ENCODE assay signal across 8 cellular contexts in the genomic region with DNA sequence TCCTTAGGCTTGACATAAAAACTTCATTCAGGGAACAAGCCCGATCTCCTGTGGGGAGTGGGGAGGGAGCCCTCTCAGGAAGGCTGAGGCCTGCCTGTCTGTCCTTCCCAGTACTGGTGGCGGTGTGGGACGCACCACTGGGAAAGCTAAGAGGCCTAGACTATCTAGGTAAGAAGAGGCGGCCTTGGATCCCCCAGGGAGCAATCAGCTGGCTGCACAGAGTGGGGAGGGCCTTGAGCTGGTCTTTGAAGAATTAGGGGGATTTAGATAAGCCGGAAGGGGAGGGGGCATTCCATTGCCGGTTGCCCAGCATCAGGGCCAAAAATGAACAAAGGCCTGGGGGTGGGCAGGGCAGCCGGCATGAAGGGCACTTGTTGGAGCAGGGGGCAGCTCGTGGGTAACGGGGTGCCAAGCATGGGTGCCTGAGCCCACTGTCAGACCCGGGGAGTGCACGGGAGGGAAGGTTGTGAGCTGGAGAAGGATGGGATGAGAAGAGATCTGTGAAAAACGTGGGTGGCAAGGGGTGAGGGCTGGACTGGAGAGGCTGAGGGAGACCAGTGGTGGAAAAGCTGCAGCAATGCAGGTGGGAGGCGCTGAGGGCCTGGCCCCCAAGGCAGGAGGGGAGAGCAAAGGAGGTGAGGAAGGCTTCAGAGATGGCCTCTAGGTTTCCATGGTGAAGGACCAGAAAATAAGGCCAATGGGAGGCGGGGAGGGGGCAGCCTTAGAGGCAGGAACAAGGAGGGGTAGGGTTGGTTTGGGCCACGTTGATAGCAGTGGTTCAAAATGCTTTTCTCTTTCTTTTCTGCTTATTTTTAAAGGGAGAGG. TPM values are rescaled to one million over a fixed set of nuclear protein-coding genes. Genes with fewer than 3 reads are reported as not detected.
DNase-seq lines count a peak whose midpoint lies in the region; ATAC-seq and TF ChIP-seq lines count a peak whose summit lies in the region.

No MANE protein-coding gene starts in this region.

- H3K27ac ChIP-seq in AG04450 (ENCODE audit: low read depth, low read length) (peak overlapping the region; percentile 57), endodermal cell (ENCODE audit: low read depth, low read length) (peak overlapping the region; percentile 67)

- no peak overlapping the region for H3K4me3 ChIP-seq in AG04450 (ENCODE audit: low read depth, low read length)
- H3K4me3 ChIP-seq in endodermal cell (ENCODE audit: low read length) = peak overlapping the region; percentile 38

- 33 to 35% methylated on average over 6 to 15 of the region's 15 CpGs for WGBS in endodermal cell (ENCODE audit: insufficient coverage in 1 of 2, insufficient read length in 1 of 2), 2 experiments

- peak overlapping the region; percentile 89 for H3K27ac Mint-ChIP-seq in endodermal cell
- H3K27ac Mint-ChIP-seq in natural killer cell treated with Interleukin-12 subunit alpha and Interleukin-12 subunit beta and Interleukin-15 and Interleukin-18, amount 100 ng/mL, for 72 hours = peak overlapping the region; percentile 93 to 96

- no peak for ATAC-seq in natural killer cell treated with Interleukin-12 subunit alpha and Interleukin-12 subunit beta and Interleukin-15 and Interleukin-18, amount 100 ng/mL, for 72 hours
- ATAC-seq in GM19463 (IDR thresholded peaks at IDR 0.05; ENCODE audit: unreplicated experiment) (no peak), GM21576 (IDR thresholded peaks at IDR 0.05; ENCODE audit: unreplicated experiment) (no peak)

- DNase-seq in AG04450 (ENCODE audit: low read depth, low spot score) = no peak
- peak; percentile 25 for DNase-seq in OCI-M2 (lab: John Stamatoyannopoulos, UW; ENCODE audit: unreplicated experiment)
- DNase-seq in endodermal cell = peak; percentile 80
- no peak for DNase-seq in natural killer cell treated with Interleukin-12 subunit alpha and Interleukin-12 subunit beta and Interleukin-15 and Interleukin-18, amount 100 ng/mL, for 72 hours (ENCODE audit: low spot score)
- DNase-seq in GM13976 (ENCODE audit: low spot score) = no peak
- DNase-seq in A172 (ENCODE audit: low spot score) = no peak

- peaks cover 32% of the 10 kb centered on the region for H3K4me1 ChIP-seq in endodermal cell (ENCODE audit: control insufficient read depth, insufficient read depth, low read length)

- TF ChIP-seq CTCF in AG04450 (IDR thresholded peaks at IDR 0.05; ENCODE audit: low read depth, low read length) (no peak), endodermal cell (conservative IDR thresholded peaks at IDR 0.05) (no peak), GM13976 (IDR thresholded peaks at IDR 0.05; ENCODE audit: borderline replicate concordance, control extremely low read depth, extremely low read depth, insufficient read depth, missing control alignments) (no peak)

- no peaks in the 10 kb centered on the region for H3K36me3 ChIP-seq in endodermal cell (ENCODE audit: control insufficient read depth, insufficient read depth, low read length)

- H3K9ac ChIP-seq in endodermal cell (ENCODE audit: extremely low read depth, low read length, poor library complexity, severe bottlenecking) = peak overlapping the region; percentile 16

- in situ Hi-C loops in GM13976 (cut with MboI; ENCODE audit: low sequenced_read_pairs, unreplicated experiment) = loop anchor here (5.0 to 10.0 kb wide), 2 partner anchors 355 to 598 kb away; no protein-coding TSS in a partner anchor

- H3K9me3 Mint-ChIP-seq in endodermal cell = no peaks in the 10 kb centered on the region
- no peaks in the 10 kb centered on the region for H3K9me3 Mint-ChIP-seq in natural killer cell treated with Interleukin-12 subunit alpha and Interleukin-12 subunit beta and Interleukin-15 and Interleukin-18, amount 100 ng/mL, for 72 hours

- peaks cover 2% of the 10 kb centered on the region for H3K36me3 Mint-ChIP-seq in endodermal cell (ENCODE audit: low read depth)
- H3K36me3 Mint-ChIP-seq in natural killer cell treated with Interleukin-12 subunit alpha and Interleukin-12 subunit beta and Interleukin-15 and Interleukin-18, amount 100 ng/mL, for 72 hours = peaks cover 1% of the 10 kb centered on the region

- CTCF ChIA-PET in AG04450 (lab: Charles Lee) = interaction anchor here (1.0 to 1.2 kb wide), 3 partner anchors 59 to 610 kb away, joined by 3 to 6 read pairs (median 5); no protein-coding TSS in a partner anchor

- no peaks in the 10 kb centered on the region for H3K27me3 Mint-ChIP-seq in endodermal cell (ENCODE audit: insufficient read depth)
- no peaks in the 10 kb centered on the region for H3K27me3 Mint-ChIP-seq in natural killer cell treated with Interleukin-12 subunit alpha and Interleukin-12 subunit beta and Interleukin-15 and Interleukin-18, amount 100 ng/mL, for 72 hours

- POLR2A ChIA-PET in AG04450 (lab: Yijun Ruan, JAX) = interaction anchor here (0.7 kb wide), 1 partner anchor 512 kb away, joined by 3 read pairs; no protein-coding TSS in a partner anchor

- H3K27me3 ChIP-seq in AG04450 (ENCODE audit: control insufficient read depth, insufficient read depth, low read length) (no peaks in the 10 kb centered on the region), endodermal cell (ENCODE audit: control insufficient read depth, insufficient read depth, low read length, poor library complexity, severe bottlenecking) (no peaks in the 10 kb centered on the region)

- peak overlapping the region; percentile 38 for H3K4me3 Mint-ChIP-seq in endodermal cell
- peak overlapping the region; percentile 81 for H3K4me3 Mint-ChIP-seq in natural killer cell treated with Interleukin-12 subunit alpha and Interleukin-12 subunit beta and Interleukin-15 and Interleukin-18, amount 100 ng/mL, for 72 hours

- peaks cover 73% of the 10 kb centered on the region for H3K4me1 Mint-ChIP-seq in endodermal cell
- H3K4me1 Mint-ChIP-seq in natural killer cell treated with Interleukin-12 subunit alpha and Interleukin-12 subunit beta and Interleukin-15 and Interleukin-18, amount 100 ng/mL, for 72 hours (ENCODE audit: low read depth in 2 of 2) = peaks cover 73 to 76% of the 10 kb centered on the region in 2 donors

- no peaks in the 10 kb centered on the region for H3K9me3 ChIP-seq in AG04450 (ENCODE audit: control insufficient read depth, insufficient read depth, low read length)
- H3K9me3 ChIP-seq in endodermal cell (ENCODE audit: control insufficient read depth, low read length) = no peaks in the 10 kb centered on the region

RNA-seq across cellular contexts. Expression of a gene that starts 8.5 kb away (rescaled TPM):
- polyA plus RNA-seq in AG04450 (2011; rRNA removed) = 22.1 and 24.3 TPM in 2 replicates
- 33.5 and 46.4 TPM in 2 replicates for polyA minus RNA-seq in AG04450 (2011; rRNA and poly(A)+ RNA removed)
- total RNA-seq in endodermal cell = 10 to 100 TPM; 20.7 to 28.2 TPM
- 38.0 TPM for polyA plus RNA-seq in endodermal cell (2013, experiment 1 of 2)
- polyA plus RNA-seq in endodermal cell (2013, experiment 2 of 2) = 38.5 TPM
- total RNA-seq in natural killer cell treated with Interleukin-12 subunit alpha and Interleukin-12 subunit beta and Interleukin-15 and Interleukin-18, amount 100 ng/mL, for 72 hours = 10 to 100 TPM; 68.6 to 68.9 TPM
- 6.4 and 8.9 TPM in 2 replicates for total RNA-seq in A172 (2014; rRNA removed; shearing (Covaris generic))

Comparison
In these comparisons a context has a peak if more than half of its experiments do, and no peak if none do; other contexts are left out.
1. DNase-seq: peak in OCI-M2 (single experiment) and endodermal cell (single experiment); none in AG04450 (single experiment), natural killer cell treated with Interleukin-12 subunit alpha and Interleukin-12 subunit beta and Interleukin-15 and Interleukin-18, amount 100 ng/mL, for 72 hours (single experiment), GM13976 (single experiment) and A172 (single experiment).